17 cellular contexts compared by ENCODE assay signal in genomic region chr15:57534279-57534678, GRCh38. TPM values are rescaled to one million over a fixed set of nuclear protein-coding genes. Genes with fewer than 3 reads are reported as not detected.
DNase-seq lines count a peak whose midpoint lies in the region; ATAC-seq and TF ChIP-seq lines count a peak whose summit lies in the region.
"Had no signal": no experiment of that assay in that cellular context is flagged by ENCODE, and none has a peak within 500 bp of the region (broad histone marks: within the 10 kb centered on the region; RNA-seq: fewer than 3 reads in every experiment).

No MANE protein-coding gene starts in this region.

- H3K27ac ChIP-seq in left ventricle myocardium inferior (replicated peaks), result peak overlapping the region; percentile 62
- no peak overlapping the region for H3K27ac ChIP-seq in body of pancreas
- H3K27ac ChIP-seq: VCaP had no signal

- TF ChIP-seq CTCF in cardiac fibroblast (IDR thresholded peaks at IDR 0.05; ENCODE audit: low read depth, low read length) (no peak), left ventricle myocardium inferior (IDR thresholded peaks at IDR 0.05; ENCODE audit: borderline replicate concordance) (no peak), body of pancreas (IDR thresholded peaks at IDR 0.05) (no peak)

- 63 to 70% methylated on average over 6 of the region's 6 CpGs for WGBS in body of pancreas, 2 donors

- H3K9me3 ChIP-seq in MG63 (no peaks in the 10 kb centered on the region), left ventricle myocardium inferior (replicated peaks) (no peaks in the 10 kb centered on the region), body of pancreas (no peaks in the 10 kb centered on the region)
- H3K9me3 ChIP-seq: esophagus muscularis mucosa had no signal

- peak; percentile 30 for DNase-seq in AG08395 (ENCODE audit: low spot score)
- peak; percentile 31 for DNase-seq in MG63
- DNase-seq in cardiac fibroblast (ENCODE audit: low read depth in 2 of 2), result peak; percentile 45 to 78
- DNase-seq in left ventricle myocardium inferior, result no peak
- DNase-seq in head of caudate nucleus, result no peak
- DNase-seq in NCI-H146 treated with DMSO at 0.1 percent for 48 hours (lab: John Stamatoyannopoulos, UW; ENCODE audit: unreplicated experiment), result no peak
- no peak for DNase-seq in body of pancreas
- DNase-seq in stimulated activated CD4-positive, alpha-beta T cell treated with anti-CD3 and anti-CD28 coated beads, Interleukin-12 subunit alpha, Interleukin-12 subunit beta, amount 100 ng/mL, for 4 hours, result no peak
- DNase-seq: ACHN; activated CD4-positive, alpha-beta memory T cell treated with anti-CD3 and anti-CD28 coated beads for 36 hours; activated T-cell treated with anti-CD3 and anti-CD28 coated beads, Interleukin-2, amount 50 U/mL, for 4 hours; NCI-H2029; RPMI8226; stimulated activated CD4-positive, alpha-beta T cell treated with anti-CD3 and anti-CD28 coated beads, Interleukin-2, amount 100 ng/mL, for 24 hours had no signal

- intact Hi-C loops in left ventricle myocardium inferior (cut with micrococcal nuclease) (no loop called here), head of caudate nucleus (cut with DNase I) (no loop called here), body of pancreas (cut with DNase I) (no loop called here)

- H3K4me3 ChIP-seq in MG63 (no peak overlapping the region), cardiac fibroblast (replicated peaks in 1 of 2; ENCODE audit: low read depth in 2 of 2, low read length in 2 of 2) (no peak overlapping the region), left ventricle myocardium inferior (no peak overlapping the region), body of pancreas (no peak overlapping the region)
- H3K4me3 ChIP-seq: esophagus muscularis mucosa had no signal

- no peaks in the 10 kb centered on the region for H3K27me3 ChIP-seq in MG63
- no peaks in the 10 kb centered on the region for H3K27me3 ChIP-seq in left ventricle myocardium inferior (ENCODE audit: low read depth)
- H3K27me3 ChIP-seq in body of pancreas, result no peaks in the 10 kb centered on the region
- H3K27me3 ChIP-seq: esophagus muscularis mucosa had no signal

- TF ChIP-seq POLR2A in body of pancreas (IDR thresholded peaks at IDR 0.05), result no peak

- ATAC-seq in body of pancreas, result no peak
- ATAC-seq: activated T-cell treated with anti-CD3 and anti-CD28 coated beads, Interleukin-2, amount 50 U/mL, for 4 hours; left lobe of liver had no signal

- peaks cover 30% of the 10 kb centered on the region for H3K4me1 ChIP-seq in left ventricle myocardium inferior
- peaks cover 29% of the 10 kb centered on the region for H3K4me1 ChIP-seq in body of pancreas

- H3K36me3 ChIP-seq in MG63, result no peaks in the 10 kb centered on the region
- no peaks in the 10 kb centered on the region for H3K36me3 ChIP-seq in left ventricle myocardium inferior
- H3K36me3 ChIP-seq in body of pancreas (replicated peaks in 1 of 2; ENCODE audit: insufficient read depth in 1 of 2, low read depth in 2 of 2), result peaks cover 0 to 2% of the 10 kb centered on the region in 2 donors
- H3K36me3 ChIP-seq: esophagus muscularis mucosa had no signal

RNA-seq across cellular contexts. Expression of gene MYZAP, which starts 57.4 kb away (rescaled TPM):
- total RNA-seq in MG63 (2014; rRNA removed; shearing (Covaris generic); ENCODE audit: low replicate concordance), result 0.69 TPM in 1 of 2 replicates, not detected in the other
- total RNA-seq in left ventricle myocardium inferior (934 TPM), body of pancreas (10 to 100 TPM; 10.9 to 16.3 TPM)

Comparison
In these comparisons a context has a peak if more than half of its experiments do, and no peak if none do; other contexts are left out.
1. DNase-seq: peak in AG08395 (single experiment), MG63 (single experiment) and cardiac fibroblast (2 of 2); none in left ventricle myocardium inferior (single experiment), head of caudate nucleus (0 of 42), NCI-H146 treated with DMSO at 0.1 percent for 48 hours (single experiment), body of pancreas (0 of 4) and stimulated activated CD4-positive, alpha-beta T cell treated with anti-CD3 and anti-CD28 coated beads, Interleukin-12 subunit alpha, Interleukin-12 subunit beta, amount 100 ng/mL, for 4 hours (single experiment).
2. RNA of gene MYZAP, which starts 57.4 kb away (total RNA-seq): 934 TPM in left ventricle myocardium inferior (single experiment); 10.9 to 16.3 TPM in body of pancreas and 0.69 TPM in MG63; every median in the first group is over 10 times any median in the second.